ENCODE assay signal across 8 cellular contexts in genomic region chr20:36951198-36951976, GRCh38. TPM values are rescaled to one million over a fixed set of nuclear protein-coding genes. Genes with fewer than 3 reads are reported as not detected.
DNase-seq lines count a peak whose midpoint lies in the region; ATAC-seq and TF ChIP-seq lines count a peak whose summit lies in the region.

SAMHD1 (minus strand) TSS chr20:36951708; CDS start chr20:36951643, 65 bp downstream.

- H3K27me3 Mint-ChIP-seq in activated CD4-positive, alpha-beta T cell treated with anti-CD3 and anti-CD28 coated beads for 36 hours: no peaks in the 10 kb centered on the region

- H3K27ac Mint-ChIP-seq in activated CD4-positive, alpha-beta T cell treated with anti-CD3 and anti-CD28 coated beads for 36 hours: peak within 1 kb of the TSS; percentile 94

- DNase-seq in AML-193 (lab: John Stamatoyannopoulos, UW): peak; percentile 97
- DNase-seq in NCI-H510A treated with DMSO at 0.1 percent for 48 hours (lab: John Stamatoyannopoulos, UW): peak; percentile 97
- peak; percentile 94 for DNase-seq in activated CD4-positive, alpha-beta T cell treated with anti-CD3 and anti-CD28 coated beads for 36 hours
- peak; percentile 99 for DNase-seq in choroid plexus epithelial cell (ENCODE audit: low read depth)
- DNase-seq in kidney tubule cell (ENCODE audit: low spot score): peak; percentile 99
- DNase-seq in stimulated activated CD4-positive, alpha-beta T cell treated with anti-CD3 and anti-CD28 coated beads, Interleukin-1b, Interleukin-23, amount 100 ng/mL, for 24 hours (ENCODE audit: low read depth in 4 of 4, low spot score in 1 of 4): peak; percentile 63 to 90 (median 70)

- no peak for TF ChIP-seq CTCF in choroid plexus epithelial cell (conservative IDR thresholded peaks at IDR 0.05; ENCODE audit: low read depth, low read length)

- peaks cover 49% of the 10 kb centered on the region for H3K4me1 Mint-ChIP-seq in activated CD4-positive, alpha-beta T cell treated with anti-CD3 and anti-CD28 coated beads for 36 hours

- H3K9me3 Mint-ChIP-seq in activated CD4-positive, alpha-beta T cell treated with anti-CD3 and anti-CD28 coated beads for 36 hours (ENCODE audit: low read depth): no peaks in the 10 kb centered on the region

- H3K4me3 ChIP-seq in choroid plexus epithelial cell (ENCODE audit: low read depth, low read length): peak within 1 kb of the TSS; percentile 94

- H3K4me3 Mint-ChIP-seq in activated CD4-positive, alpha-beta T cell treated with anti-CD3 and anti-CD28 coated beads for 36 hours: peak within 1 kb of the TSS; percentile 92

- POLR2A ChIA-PET in activated CD4-positive, alpha-beta T cell treated with anti-CD3 and anti-CD28 coated beads for 36 hours (lab: Charles Lee): no interaction called here

- intact Hi-C loops in activated CD4-positive, alpha-beta T cell treated with anti-CD3 and anti-CD28 coated beads for 36 hours (cut with DNase I, micrococcal nuclease): loop anchor here in 1 of 2 experiments (2.0 kb wide), 4 partner anchors 63 to 1335 kb away; partner anchors contain the start of genes MROH8, RBL1 and RPN2

- CTCF ChIA-PET in activated CD4-positive, alpha-beta T cell treated with anti-CD3 and anti-CD28 coated beads for 36 hours (lab: Charles Lee): interaction anchor here (0.7 kb wide), 1 partner anchor 49 kb away, joined by 3 read pairs; no protein-coding TSS in a partner anchor

- peak; percentile 85 for ATAC-seq in GM19043 (IDR thresholded peaks at IDR 0.05; ENCODE audit: low read depth, unreplicated experiment)
- peak; percentile 83 for ATAC-seq in HG03378 (IDR thresholded peaks at IDR 0.05; ENCODE audit: unreplicated experiment)
- ATAC-seq in activated CD4-positive, alpha-beta T cell treated with anti-CD3 and anti-CD28 coated beads for 36 hours: peak; percentile 95

- H3K36me3 Mint-ChIP-seq in activated CD4-positive, alpha-beta T cell treated with anti-CD3 and anti-CD28 coated beads for 36 hours (ENCODE audit: low read depth): peaks cover 15% of the 10 kb centered on the region

RNA-seq across cellular contexts. Expression of gene SAMHD1, which starts in this region (rescaled TPM):
- 10 to 100 TPM; 35.6 to 36.9 TPM for total RNA-seq in activated CD4-positive, alpha-beta T cell treated with anti-CD3 and anti-CD28 coated beads for 36 hours

Comparison
In these comparisons a context has a peak if more than half of its experiments do, and no peak if none do; other contexts are left out.
1. Peak in every context shown above with its lines: DNase-seq, ATAC-seq and H3K4me3 ChIP-seq.